In the genomic region with DNA sequence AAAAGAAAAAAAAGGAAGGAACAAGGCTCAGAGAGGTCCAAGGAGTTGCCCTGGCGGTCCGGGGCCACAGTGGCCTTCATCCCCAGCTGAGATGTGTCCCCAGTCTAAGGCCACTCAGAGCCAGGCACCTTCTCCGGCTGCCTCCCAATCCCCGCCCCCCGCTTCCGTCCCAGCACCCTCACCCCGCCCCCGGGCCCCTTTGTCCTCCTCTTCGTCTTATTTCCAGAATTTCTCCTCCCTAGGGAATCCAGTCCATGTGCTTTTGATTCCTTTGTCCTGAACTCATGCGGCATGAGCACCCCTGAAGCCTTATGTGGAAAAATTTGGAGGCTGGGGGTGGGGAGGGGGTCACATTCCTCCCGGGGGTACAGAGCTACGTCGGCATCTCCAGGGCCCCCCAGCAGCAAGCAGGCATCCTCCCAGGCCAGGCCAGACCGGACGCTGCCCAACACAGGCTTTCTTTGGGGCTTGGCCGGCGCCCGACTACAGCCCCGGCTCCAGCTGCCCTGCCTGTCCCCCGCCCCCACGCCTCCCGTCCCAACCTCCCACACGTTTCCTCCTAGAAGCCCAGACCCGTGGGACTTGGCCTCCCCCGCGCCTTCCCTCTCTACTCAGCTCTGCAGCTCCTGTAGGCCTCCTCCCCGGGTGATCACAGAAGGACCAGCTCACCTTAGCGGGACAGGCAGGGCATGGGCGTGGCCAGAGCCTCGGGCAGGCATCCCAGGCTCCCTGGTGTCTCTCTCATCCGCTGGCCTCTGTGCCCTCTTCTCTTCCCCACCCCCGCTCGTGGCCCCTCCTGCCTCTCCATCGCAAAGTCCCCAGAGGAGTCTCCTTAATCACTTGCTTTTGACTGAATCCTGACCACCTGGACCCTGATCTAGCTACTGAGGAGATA, we compare ENCODE assay signal across 8 cellular contexts. TPM values are rescaled to one million over a fixed set of nuclear protein-coding genes. Genes with fewer than 3 reads are reported as not detected.
A peak's percentile ranks its signal among the peaks of the same experiment; 100 is the strongest.
DNase-seq lines count a peak whose midpoint lies in the region; ATAC-seq and TF ChIP-seq lines count a peak whose summit lies in the region.

No MANE protein-coding gene starts in this region.

- no peaks in the 10 kb centered on the region for H3K36me3 Mint-ChIP-seq in osteocyte (ENCODE audit: unreplicated experiment)

- ATAC-seq in GM18502 (IDR thresholded peaks at IDR 0.05; ENCODE audit: poor library complexity, unreplicated experiment), result no peak

- H3K4me3 Mint-ChIP-seq in osteocyte (ENCODE audit: unreplicated experiment), result peak overlapping the region; percentile 46

- peak; percentile 27 for DNase-seq in GF-D8 (lab: John Stamatoyannopoulos, UW)
- DNase-seq in NCI-H146 treated with DMSO at 0.1 percent for 48 hours (lab: John Stamatoyannopoulos, UW; ENCODE audit: unreplicated experiment), result peak; percentile 70
- peak; percentile 80 to 82 for DNase-seq in activated T-cell treated with anti-CD3 and anti-CD28 coated beads, Interleukin-2, amount 50 U/mL, for 48 hours
- peak; percentile 72 for DNase-seq in glomerular visceral epithelial cell (ENCODE audit: extremely low spot score)
- DNase-seq in osteocyte (ENCODE audit: extremely low spot score, unreplicated experiment), result no peak
- DNase-seq in putamen (ENCODE audit: low spot score), result no peak
- DNase-seq in NCI-H1930 (lab: John Stamatoyannopoulos, UW), result no peak

- no peaks in the 10 kb centered on the region for H3K9me3 Mint-ChIP-seq in osteocyte (ENCODE audit: unreplicated experiment)

- no peak for TF ChIP-seq CTCF in osteocyte (IDR thresholded peaks at IDR 0.05)

- H3K27ac Mint-ChIP-seq in osteocyte (ENCODE audit: unreplicated experiment), result peak overlapping the region; percentile 68

- peaks cover 30% of the 10 kb centered on the region for H3K4me1 Mint-ChIP-seq in osteocyte (ENCODE audit: unreplicated experiment)

- no peaks in the 10 kb centered on the region for H3K27me3 Mint-ChIP-seq in osteocyte (ENCODE audit: unreplicated experiment)

RNA-seq across cellular contexts. Expression of a gene that starts 17.8 kb away (rescaled TPM):
- 2.0 and 2.1 TPM in 2 replicates for total RNA-seq in osteocyte

RNA-seq across cellular contexts. Expression of a gene that starts 55.7 kb away (rescaled TPM):
- 66.0 and 71.0 TPM in 2 replicates for total RNA-seq in osteocyte

Comparison
In these comparisons a context has a peak if more than half of its experiments do, and no peak if none do; other contexts are left out.
1. DNase-seq: peak in GF-D8 (single experiment), NCI-H146 treated with DMSO at 0.1 percent for 48 hours (single experiment), activated T-cell treated with anti-CD3 and anti-CD28 coated beads, Interleukin-2, amount 50 U/mL, for 48 hours (2 of 2) and glomerular visceral epithelial cell (single experiment); none in osteocyte (single experiment), putamen (single experiment) and NCI-H1930 (0 of 2).